12 cellular contexts compared by ENCODE assay signal in genomic region chr6:1392813-1393640, GRCh38. TPM values are rescaled to one million over a fixed set of nuclear protein-coding genes. Genes with fewer than 3 reads are reported as not detected.
A peak's percentile ranks its signal among the peaks of the same experiment; 100 is the strongest.
DNase-seq lines count a peak whose midpoint lies in the region; ATAC-seq and TF ChIP-seq lines count a peak whose summit lies in the region.
"Had no signal": no experiment of that assay in that cellular context is flagged by ENCODE, and none has a peak within 500 bp of the region (broad histone marks: within the 10 kb centered on the region; RNA-seq: fewer than 3 reads in every experiment).

No MANE protein-coding gene starts in this region.

- ATAC-seq in left lung (no peak), sciatic nerve (no peak), GM21529 (IDR thresholded peaks at IDR 0.05; ENCODE audit: unreplicated experiment) (no peak), HG02610 (IDR thresholded peaks at IDR 0.05; ENCODE audit: unreplicated experiment) (no peak)

- TF ChIP-seq CTCF in breast epithelium (IDR thresholded peaks at IDR 0.05) (no peak), left lung (IDR thresholded peaks at IDR 0.05) (no peak)

- no peaks in the 10 kb centered on the region for H3K9me3 ChIP-seq in breast epithelium
- no peaks in the 10 kb centered on the region for H3K9me3 ChIP-seq in left lung

- DNase-seq in H7 (peak; percentile 74), breast epithelium (ENCODE audit: low spot score in 2 of 2) (no peak), left lung (no peak), sciatic nerve (ENCODE audit: low spot score) (peak; percentile 47), DMS 273 (lab: John Stamatoyannopoulos, UW; ENCODE audit: unreplicated experiment) (no peak), foreskin melanocyte (no peak)
- DNase-seq: CD4-positive, CD25-positive, alpha-beta regulatory T cell; islet precursor cell; NCI-H2227 treated with DMSO at 0.1 percent for 48 hours; T1000 had no signal

- H3K4me3 ChIP-seq in H7 (ENCODE audit: insufficient read depth, low read depth, low read length) (no peak overlapping the region), breast epithelium (peak overlapping the region in 2 of 3 donors; percentile 30 to 45), left lung (peak overlapping the region; percentile 27 to 33)

- H3K4me1 ChIP-seq in breast epithelium (peaks cover 0 to 2% of the 10 kb centered on the region in 2 donors), left lung (peaks cover 5 to 28% of the 10 kb centered on the region in 2 donors)

- H3K27ac ChIP-seq in breast epithelium (no peak overlapping the region), left lung (peak overlapping the region; percentile 33 to 62)

- intact Hi-C loops in breast epithelium (cut with DNase I; ENCODE audit: low total_unique reads) (no loop called here), left lung (cut with DNase I) (no loop called here), sciatic nerve (cut with DNase I) (loop anchor here (10.0 kb wide), 1 partner anchor 798 kb away; no protein-coding TSS in a partner anchor)

- TF ChIP-seq POLR2A in breast epithelium (IDR thresholded peaks at IDR 0.05), result no peak

- H3K36me3 ChIP-seq in H7 (replicated peaks; ENCODE audit: control insufficient read depth, insufficient read depth, low read length) (no peaks in the 10 kb centered on the region), breast epithelium (no peaks in the 10 kb centered on the region), left lung (no peaks in the 10 kb centered on the region)

- H3K27me3 ChIP-seq in H7 (ENCODE audit: control insufficient read depth, insufficient read depth, low read length) (peaks cover 91% of the 10 kb centered on the region), breast epithelium (peaks cover 0 to 83% of the 10 kb centered on the region in 2 donors), left lung (peaks cover 80 to 99% of the 10 kb centered on the region in 2 donors)

RNA-seq across cellular contexts. Expression of gene FOXF2, which starts 3.7 kb away (rescaled TPM):
- total RNA-seq in H7 (2014; rRNA removed; shearing (Covaris generic)), result 0.52 and 0.89 TPM in 2 replicates
- 1 to 10 TPM in 2 of 3 donors, under 1 TPM in 1; 0.73 to 4.9 (median 1.6) TPM for total RNA-seq in breast epithelium
- total RNA-seq in left lung, result 10 to 100 TPM; 12.6 to 17.7 TPM
- total RNA-seq in sciatic nerve, result 0.58 TPM
- total RNA-seq: CD4-positive, CD25-positive, alpha-beta regulatory T cell had no signal

Comparison
In these comparisons a context has a peak if more than half of its experiments do, and no peak if none do; other contexts are left out.
1. DNase-seq: peak in H7 (single experiment) and sciatic nerve (single experiment); none in breast epithelium (0 of 2), left lung (0 of 2), DMS 273 (single experiment) and foreskin melanocyte (single experiment).
2. H3K27ac ChIP-seq: peak in left lung (2 of 2); none in breast epithelium (0 of 2).